In genomic region chr7:140478361-140479061, GRCh38 we compare ENCODE assay signal across 8 cellular contexts. TPM values are rescaled to one million over a fixed set of nuclear protein-coding genes. Genes with fewer than 3 reads are reported as not detected.
DNase-seq lines count a peak whose midpoint lies in the region; ATAC-seq and TF ChIP-seq lines count a peak whose summit lies in the region.

No MANE protein-coding gene starts in this region.

- peaks cover 3% of the 10 kb centered on the region for H3K36me3 Mint-ChIP-seq in IgD-negative memory B cell

- peak overlapping the region; percentile 87 to 96 (median 90) for H3K27ac ChIP-seq in sigmoid colon

- no peak for TF ChIP-seq EP300 in sigmoid colon (IDR thresholded peaks at IDR 0.05)

- no peaks in the 10 kb centered on the region for H3K9me3 ChIP-seq in sigmoid colon

- peak overlapping the region; percentile 96 to 98 (median 98) for H3K27ac Mint-ChIP-seq in IgD-negative memory B cell

- H3K9me3 Mint-ChIP-seq in IgD-negative memory B cell = no peaks in the 10 kb centered on the region

- peak overlapping the region; percentile 95 to 97 (median 97) for H3K4me3 Mint-ChIP-seq in IgD-negative memory B cell

- TF ChIP-seq POLR2A in sigmoid colon (IDR thresholded peaks at IDR 0.05) = no peak

- peaks cover 13 to 23% (median 19%) of the 10 kb centered on the region in 3 donors for H3K4me1 Mint-ChIP-seq in IgD-negative memory B cell

- ATAC-seq in GM21619 (IDR thresholded peaks at IDR 0.05; ENCODE audit: unreplicated experiment) = peak; percentile 18

- no peaks in the 10 kb centered on the region for H3K27me3 Mint-ChIP-seq in IgD-negative memory B cell

- WGBS in sigmoid colon, 2 donors = 0% methylated on average over 64 of the region's 64 CpGs

- peak overlapping the region; percentile 86 for H3K4me3 ChIP-seq in iPS-11a (ENCODE audit: low read depth, low read length)
- peak overlapping the region; percentile 86 to 99 (median 98) for H3K4me3 ChIP-seq in sigmoid colon

- intact Hi-C loops in sigmoid colon (cut with DNase I) = loop anchor here (5.0 to 10.0 kb wide), 3 partner anchors 39 to 536 kb away; partner anchors contain the start of genes KDM7A and MRPS33

- no peak for TF ChIP-seq CTCF in sigmoid colon (IDR thresholded peaks at IDR 0.05)

- peaks cover 0 to 34% (median 22%) of the 10 kb centered on the region in 4 donors for H3K4me1 ChIP-seq in sigmoid colon

- DNase-seq in EL (peak; percentile 38), SW480 (ENCODE audit: low spot score) (peak; percentile 48), astrocyte of the hippocampus (ENCODE audit: low read depth, low spot score) (peak; percentile 68), sigmoid colon (peak; percentile 70), NCI-H510A (lab: John Stamatoyannopoulos, UW) (no peak)

- no peaks in the 10 kb centered on the region for H3K27me3 ChIP-seq in sigmoid colon

- no peaks in the 10 kb centered on the region for H3K36me3 ChIP-seq in sigmoid colon

RNA-seq across cellular contexts. Expression of gene MKRN1, which starts 0.8 kb away (rescaled TPM):
- polyA plus RNA-seq in IgD-negative memory B cell (124 TPM), sigmoid colon (100 to 1,000 TPM in 2 of 3 donors, 10 to 100 TPM in 1; 83.8 to 118 (median 103) TPM)
- total RNA-seq in sigmoid colon = 10 to 100 TPM; 63.5 to 73.7 (median 69.4) TPM
